Comparison of ENCODE assay signal across 11 cellular contexts in the genomic region with DNA sequence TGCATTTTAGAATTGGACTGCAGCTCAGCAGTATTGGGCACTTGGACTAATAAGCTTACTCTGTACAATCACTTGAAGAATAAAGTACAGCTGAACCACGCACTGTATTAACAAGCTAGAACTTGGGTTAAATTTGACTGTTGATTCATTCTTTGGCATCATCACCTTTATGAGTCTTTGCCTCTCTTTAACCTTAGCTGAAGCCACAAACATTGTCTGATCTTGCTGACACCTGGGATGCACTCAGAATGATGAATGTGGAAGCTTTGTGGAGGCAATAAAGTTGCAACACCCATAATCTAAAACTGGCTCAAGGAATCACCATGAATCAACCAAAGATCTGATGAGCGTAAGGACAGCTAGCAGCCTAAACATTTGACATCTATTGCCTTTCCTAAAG.
"Had no signal": no experiment of that assay in that cellular context is flagged by ENCODE, and none has a peak within 500 bp of the region (broad histone marks: within the 10 kb centered on the region; RNA-seq: fewer than 3 reads in every experiment).

No MANE protein-coding gene starts in this region.

- H3K4me3 ChIP-seq: stomach, thoracic aorta had no signal

- FAIRE-seq: endometrium, frontal cortex had no signal

- DNase-seq: activated T-cell treated with anti-CD3 and anti-CD28 coated beads, Interleukin-2, amount 50 U/mL, for 1 hour; amygdala; islet precursor cell; left ventricle myocardium superior; mesendoderm; stimulated activated CD4-positive, alpha-beta T cell treated with anti-CD3 and anti-CD28 coated beads, Interleukin-4, amount 100 ng/mL, for 1 hour; stimulated activated CD8-positive, alpha-beta memory T cell treated with anti-CD3 and anti-CD28 coated beads, Interleukin-4, amount 100 ng/mL, for 48 hours; stomach had no signal

- H3K27me3 ChIP-seq: stomach had no signal

- H3K36me3 ChIP-seq: stomach, thoracic aorta had no signal
